ENCODE assay signal across 34 cellular contexts in genomic region chr5:4208537-4208936, GRCh38.
"Had no signal": no experiment of that assay in that cellular context is flagged by ENCODE, and none has a peak within 500 bp of the region (broad histone marks: within the 10 kb centered on the region; RNA-seq: fewer than 3 reads in every experiment).

No MANE protein-coding gene starts in this region.

- H3K4me3 ChIP-seq: cardiac muscle cell, SJCRH30, SK-N-MC had no signal

- H3K4me1 ChIP-seq: SJCRH30 had no signal

- DNase-seq: activated CD4-positive, alpha-beta memory T cell treated with anti-CD3 and anti-CD28 coated beads, Interleukin-2, amount 10 ng/mL, durations not matched to agents 7 days and 5 days; activated CD4-positive, alpha-beta T cell treated with anti-CD3 and anti-CD28 coated beads for 1 hour; activated CD4-positive, alpha-beta T cell treated with anti-CD3 and anti-CD28 coated beads for 48 hours; activated CD4-positive, CD25-positive, alpha-beta regulatory T cell; activated CD8-positive, alpha-beta memory T cell treated with anti-CD3 and anti-CD28 coated beads for 24 hours; activated CD8-positive, alpha-beta memory T cell treated with anti-CD3 and anti-CD28 coated beads, Interleukin-2, amount 10 ng/mL, durations not matched to agents 7 days and 5 days; activated CD8-positive, alpha-beta memory T cell treated with anti-CD3 and anti-CD28 coated beads, Interleukin-2, amount 50 U/mL, for 48 hours; activated effector memory CD4-positive, alpha-beta T cell treated with anti-CD3 and anti-CD28 coated beads, Interleukin-2, amount 50 U/mL, for 16 hours; activated naive CD4-positive, alpha-beta T cell; activated naive CD4-positive, alpha-beta T cell treated with anti-CD3 and anti-CD28 coated beads, Interleukin-2, amount 50 U/mL, for 16 hours; activated naive CD8-positive, alpha-beta T cell treated with anti-CD3 and anti-CD28 coated beads for 36 hours; activated T-cell treated with anti-CD3 and anti-CD28 coated beads, Interleukin-2, amount 50 U/mL, for 48 hours; amniotic stem cell; aorta; brain microvascular endothelial cell; Kasumi-1; MM.1S; MV-4-11; NCI-H1092; NCI-H1436 treated with DMSO at 0.1 percent for 48 hours; NCI-H1694 treated with DMSO at 0.1 percent for 48 hours; NCI-H2029; NCI-H345; SHP77; SJCRH30; SW 1271; T-helper 1 cell; T-helper 2 cell; T1000; WERI-Rb-1 had no signal

- H3K27me3 ChIP-seq: brain microvascular endothelial cell, cardiac muscle cell, SJCRH30 had no signal

- H3K36me3 ChIP-seq: brain microvascular endothelial cell, cardiac muscle cell, SJCRH30, WERI-Rb-1 had no signal

- H3K27ac ChIP-seq: brain microvascular endothelial cell, cardiac muscle cell, SJCRH30, SK-N-MC had no signal

- ATAC-seq: activated CD8-positive, alpha-beta memory T cell treated with anti-CD3 and anti-CD28 coated beads, Interleukin-2, amount 10 ng/mL, durations not matched to agents 7 days and 5 days; activated T-helper 17 cell treated with anti-CD3 and anti-CD28 coated beads, Interleukin-2, amount 50 U/mL, for 72 hours; Panc1 had no signal
